Comparison of ENCODE assay signal across 8 cellular contexts in genomic region chr17:76714822-76715461, GRCh38. TPM values are rescaled to one million over a fixed set of nuclear protein-coding genes. Genes with fewer than 3 reads are reported as not detected.
DNase-seq lines count a peak whose midpoint lies in the region; ATAC-seq, FAIRE-seq and TF ChIP-seq lines count a peak whose summit lies in the region.

No MANE protein-coding gene starts in this region.

- no peaks in the 10 kb centered on the region for H3K27me3 ChIP-seq in Panc1 (ENCODE audit: control insufficient read depth, insufficient read depth, low read length)

- no TSS peak for BruUV-seq in Panc1 (replicated peaks; lab: Mats Ljungman, UMichigan)

- peaks cover 32% of the 10 kb centered on the region for H3K4me1 Mint-ChIP-seq in activated T-helper 2 cell treated with anti-CD3 and anti-CD28 coated beads, Interferon-gamma antibody, Interleukin-2, Interleukin-4, amounts not matched to agents 10 μg/mL and 5 μg/mL and 100 μg/mL, durations not matched to agents 14 hours and 24 hours and 36 hours (ENCODE audit: low read depth)

- no peaks in the 10 kb centered on the region for H3K27me3 Mint-ChIP-seq in activated T-helper 2 cell treated with anti-CD3 and anti-CD28 coated beads, Interferon-gamma antibody, Interleukin-2, Interleukin-4, amounts not matched to agents 10 μg/mL and 5 μg/mL and 100 μg/mL, durations not matched to agents 14 hours and 24 hours and 36 hours (ENCODE audit: low read depth)

- ATAC-seq in Panc1 (no peak), GM18870 (IDR thresholded peaks at IDR 0.05; ENCODE audit: unreplicated experiment) (no peak)

- H3K4me3 ChIP-seq in Panc1 (ENCODE audit: low read depth in 2 of 2, low read length in 2 of 2): no peak overlapping the region

- CTCF ChIA-PET in Panc1 (lab: Charles Lee): interaction anchor here (0.7 kb wide), 1 partner anchor 212 kb away, joined by 3 read pairs; no protein-coding TSS in a partner anchor

- peaks cover 8% of the 10 kb centered on the region; the same call in 1 of the 2 replicates for H3K36me3 ChIP-seq in Panc1 (ENCODE audit: control insufficient read depth, insufficient read depth, low read length)

- no peak overlapping the region for H3K4me3 Mint-ChIP-seq in activated T-helper 2 cell treated with anti-CD3 and anti-CD28 coated beads, Interferon-gamma antibody, Interleukin-2, Interleukin-4, amounts not matched to agents 10 μg/mL and 5 μg/mL and 100 μg/mL, durations not matched to agents 14 hours and 24 hours and 36 hours (ENCODE audit: low read depth)

- H3K9me3 ChIP-seq in Panc1 (ENCODE audit: control insufficient read depth, insufficient read depth, low read depth, low read length): no peaks in the 10 kb centered on the region

- no peak for FAIRE-seq in urothelium cell line (lab: Jason Lieb, UNC)

- POLR2A ChIA-PET in Panc1 (lab: Charles Lee): no interaction called here

- H3K36me3 Mint-ChIP-seq in activated T-helper 2 cell treated with anti-CD3 and anti-CD28 coated beads, Interferon-gamma antibody, Interleukin-2, Interleukin-4, amounts not matched to agents 10 μg/mL and 5 μg/mL and 100 μg/mL, durations not matched to agents 14 hours and 24 hours and 36 hours (ENCODE audit: low read depth): peaks cover 64% of the 10 kb centered on the region

- H3K27ac ChIP-seq in Panc1 (ENCODE audit: low read length): no peak overlapping the region

- H3K9me3 Mint-ChIP-seq in activated T-helper 2 cell treated with anti-CD3 and anti-CD28 coated beads, Interferon-gamma antibody, Interleukin-2, Interleukin-4, amounts not matched to agents 10 μg/mL and 5 μg/mL and 100 μg/mL, durations not matched to agents 14 hours and 24 hours and 36 hours: no peaks in the 10 kb centered on the region

- peak; percentile 95 for TF ChIP-seq CTCF in Panc1 (IDR thresholded peaks at IDR 0.05)

- intact Hi-C loops in Panc1 (cut with micrococcal nuclease; ENCODE audit: unreplicated experiment): no loop called here
- intact Hi-C loops in activated T-helper 2 cell treated with anti-CD3 and anti-CD28 coated beads, Interferon-gamma antibody, Interleukin-2, Interleukin-4, amounts not matched to agents 10 μg/mL and 5 μg/mL and 100 μg/mL, durations not matched to agents 14 hours and 24 hours and 36 hours (cut with micrococcal nuclease): loop anchor here (1.0 to 10.0 kb wide), 2 partner anchors 11 to 160 kb away; partner anchors contain the start of genes JMJD6 and METTL23
- intact Hi-C loops in posterior vena cava (cut with DNase I): loop anchor here in 1 of 2 donors (5.0 kb wide), 1 partner anchor 33 kb away; no protein-coding TSS in a partner anchor

- DNase-seq in NCI-H2196 (lab: John Stamatoyannopoulos, UW; ENCODE audit: unreplicated experiment): peak; percentile 80
- no peak for DNase-seq in NCI-H2196 treated with DMSO at 0.1 percent for 48 hours (lab: John Stamatoyannopoulos, UW; ENCODE audit: unreplicated experiment)
- no peak for DNase-seq in Panc1 (ENCODE audit: low read depth, low spot score)
- DNase-seq in activated T-helper 2 cell treated with anti-CD3 and anti-CD28 coated beads, Interferon-gamma antibody, Interleukin-2, Interleukin-4, amounts not matched to agents 10 μg/mL and 5 μg/mL and 100 μg/mL, durations not matched to agents 14 hours and 24 hours and 36 hours (ENCODE audit: low spot score): peak; percentile 53
- DNase-seq in germinal center (ENCODE audit: low spot score): peak; percentile 60
- peak; percentile 89 for DNase-seq in posterior vena cava (ENCODE audit: low spot score)
- peak; percentile 65 for DNase-seq in urothelium cell line (ENCODE audit: low spot score)

- in situ Hi-C loops in Panc1 (cut with HindIII; ENCODE audit: low pct_unique_long_range_greater_than_20kb, low sequenced_read_pairs): no loop called here

- H3K4me1 ChIP-seq in Panc1 (ENCODE audit: control insufficient read depth, insufficient read depth, low read length): peaks cover 11% of the 10 kb centered on the region

- H3K27ac Mint-ChIP-seq in activated T-helper 2 cell treated with anti-CD3 and anti-CD28 coated beads, Interferon-gamma antibody, Interleukin-2, Interleukin-4, amounts not matched to agents 10 μg/mL and 5 μg/mL and 100 μg/mL, durations not matched to agents 14 hours and 24 hours and 36 hours: peak overlapping the region; percentile 15

RNA-seq across cellular contexts. Expression of gene MXRA7, which starts 4.2 kb away (rescaled TPM):
- total RNA-seq in Panc1 (2021; ENCODE audit: unreplicated experiment) (77.9 TPM), posterior vena cava (100 to 1,000 TPM; 343 to 428 TPM)
- polyA plus RNA-seq in Panc1 (2012; ENCODE audit: insufficient read length): 88.4 TPM
- 6.6 and 8.5 TPM in 2 replicates for total RNA-seq in activated T-helper 2 cell treated with anti-CD3 and anti-CD28 coated beads, Interferon-gamma antibody, Interleukin-2, Interleukin-4, amounts not matched to agents 10 μg/mL and 5 μg/mL and 100 μg/mL, durations not matched to agents 14 hours and 24 hours and 36 hours

RNA-seq across cellular contexts. Expression of gene JMJD6, which starts 11.5 kb away (rescaled TPM):
- total RNA-seq in Panc1 (2021; ENCODE audit: unreplicated experiment) (60.0 TPM), posterior vena cava (10 to 100 TPM; 32.1 to 43.0 TPM)
- 54.8 TPM for polyA plus RNA-seq in Panc1 (2012; ENCODE audit: insufficient read length)
- total RNA-seq in activated T-helper 2 cell treated with anti-CD3 and anti-CD28 coated beads, Interferon-gamma antibody, Interleukin-2, Interleukin-4, amounts not matched to agents 10 μg/mL and 5 μg/mL and 100 μg/mL, durations not matched to agents 14 hours and 24 hours and 36 hours: 83.5 and 84.9 TPM in 2 replicates

RNA-seq across cellular contexts. Expression of gene METTL23, which starts 11.7 kb away (rescaled TPM):
- 42.8 TPM for total RNA-seq in Panc1 (2021; ENCODE audit: unreplicated experiment)
- 28.6 TPM for polyA plus RNA-seq in Panc1 (2012; ENCODE audit: insufficient read length)
- total RNA-seq in activated T-helper 2 cell treated with anti-CD3 and anti-CD28 coated beads, Interferon-gamma antibody, Interleukin-2, Interleukin-4, amounts not matched to agents 10 μg/mL and 5 μg/mL and 100 μg/mL, durations not matched to agents 14 hours and 24 hours and 36 hours: 32.1 and 33.2 TPM in 2 replicates
- total RNA-seq in posterior vena cava: 10 to 100 TPM; 23.3 to 25.6 TPM

RNA-seq across cellular contexts. Expression of gene SRSF2, which starts 22.2 kb away (rescaled TPM):
- total RNA-seq in Panc1 (2021; ENCODE audit: unreplicated experiment) (436 TPM), posterior vena cava (100 to 1,000 TPM; 120 to 133 TPM)
- polyA plus RNA-seq in Panc1 (2012; ENCODE audit: insufficient read length): 358 TPM
- 456 and 478 TPM in 2 replicates for total RNA-seq in activated T-helper 2 cell treated with anti-CD3 and anti-CD28 coated beads, Interferon-gamma antibody, Interleukin-2, Interleukin-4, amounts not matched to agents 10 μg/mL and 5 μg/mL and 100 μg/mL, durations not matched to agents 14 hours and 24 hours and 36 hours

RNA-seq across cellular contexts. Expression of gene MFSD11, which starts 23.0 kb away (rescaled TPM):
- 42.3 TPM for total RNA-seq in Panc1 (2021; ENCODE audit: unreplicated experiment)
- 15.3 TPM for polyA plus RNA-seq in Panc1 (2012; ENCODE audit: insufficient read length)
- 16.9 and 18.6 TPM in 2 replicates for total RNA-seq in activated T-helper 2 cell treated with anti-CD3 and anti-CD28 coated beads, Interferon-gamma antibody, Interleukin-2, Interleukin-4, amounts not matched to agents 10 μg/mL and 5 μg/mL and 100 μg/mL, durations not matched to agents 14 hours and 24 hours and 36 hours
- 10 to 100 TPM; 20.7 to 24.0 TPM for total RNA-seq in posterior vena cava

Comparison
In these comparisons a context has a peak if more than half of its experiments do, and no peak if none do; other contexts are left out.
1. DNase-seq: peak in NCI-H2196 (single experiment), activated T-helper 2 cell treated with anti-CD3 and anti-CD28 coated beads, Interferon-gamma antibody, Interleukin-2, Interleukin-4, amounts not matched to agents 10 μg/mL and 5 μg/mL and 100 μg/mL, durations not matched to agents 14 hours and 24 hours and 36 hours (single experiment), germinal center (single experiment), posterior vena cava (single experiment) and urothelium cell line (single experiment); none in NCI-H2196 treated with DMSO at 0.1 percent for 48 hours (single experiment) and Panc1 (single experiment).